Comparison of ENCODE assay signal across 30 cellular contexts in genomic region chr1:54777431-54777830, GRCh38. TPM values are rescaled to one million over a fixed set of nuclear protein-coding genes. Genes with fewer than 3 reads are reported as not detected.
DNase-seq lines count a peak whose midpoint lies in the region; ATAC-seq and TF ChIP-seq lines count a peak whose summit lies in the region.
"Had no signal": no experiment of that assay in that cellular context is flagged by ENCODE, and none has a peak within 500 bp of the region (broad histone marks: within the 10 kb centered on the region; RNA-seq: fewer than 3 reads in every experiment).

No MANE protein-coding gene starts in this region.

- H2AFZ ChIP-seq in osteoblast (ENCODE audit: low read length): no peak overlapping the region
- H2AFZ ChIP-seq: GM23338 had no signal

- H3K9me3 Mint-ChIP-seq in natural killer cell: no peaks in the 10 kb centered on the region
- H3K9me3 Mint-ChIP-seq in natural killer cell treated with Interleukin-12 subunit alpha and Interleukin-12 subunit beta and Interleukin-15 and Interleukin-18, amount 100 ng/mL, for 72 hours: no peaks in the 10 kb centered on the region
- H3K9me3 Mint-ChIP-seq: CD8-positive, alpha-beta T cell; GM23338 had no signal

- peak overlapping the region; percentile 15 to 64 for H3K27ac Mint-ChIP-seq in natural killer cell
- H3K27ac Mint-ChIP-seq in natural killer cell treated with Interleukin-12 subunit alpha and Interleukin-12 subunit beta and Interleukin-15 and Interleukin-18, amount 100 ng/mL, for 72 hours: no peak overlapping the region
- H3K27ac Mint-ChIP-seq: B cell; CD8-positive, alpha-beta T cell; GM23338 had no signal

- no peak overlapping the region for H3K27ac ChIP-seq in osteoblast (ENCODE audit: low read depth, low read length)
- H3K27ac ChIP-seq: C4-2B, RWPE1 had no signal

- no peaks in the 10 kb centered on the region for H3K4me1 ChIP-seq in osteoblast (ENCODE audit: insufficient read depth, low read length)
- H3K4me1 ChIP-seq: HAP-1 had no signal

- intact Hi-C loops in natural killer cell (cut with micrococcal nuclease): no loop called here

- TF ChIP-seq CTCF in natural killer cell (IDR thresholded peaks at IDR 0.05) (no peak), osteoblast (IDR thresholded peaks at IDR 0.05; ENCODE audit: extremely low read depth, low read depth, low read length) (no peak)

- no peaks in the 10 kb centered on the region for H3K36me3 ChIP-seq in osteoblast (ENCODE audit: insufficient read depth, low read length)
- H3K36me3 ChIP-seq: HAP-1 had no signal

- no peaks in the 10 kb centered on the region for H4K20me1 ChIP-seq in osteoblast (ENCODE audit: insufficient read depth, low read length)

- no peaks in the 10 kb centered on the region for H3K27me3 Mint-ChIP-seq in natural killer cell (ENCODE audit: low read depth in 2 of 2)
- H3K27me3 Mint-ChIP-seq in natural killer cell treated with Interleukin-12 subunit alpha and Interleukin-12 subunit beta and Interleukin-15 and Interleukin-18, amount 100 ng/mL, for 72 hours: no peaks in the 10 kb centered on the region

- DNase-seq in natural killer cell: no peak
- DNase-seq in natural killer cell treated with Interleukin-12 subunit alpha and Interleukin-12 subunit beta and Interleukin-15 and Interleukin-18, amount 100 ng/mL, for 72 hours (ENCODE audit: low spot score): no peak
- peak; percentile 36 for DNase-seq in NCI-H69 (lab: John Stamatoyannopoulos, UW)
- peak; percentile 62 for DNase-seq in osteoblast (ENCODE audit: insufficient read length, low spot score, missing footprints)
- no peak for DNase-seq in T1000 (lab: John Stamatoyannopoulos, UW)
- no peak for DNase-seq in MV-4-11 (lab: John Stamatoyannopoulos, UW)
- no peak for DNase-seq in T-helper 9 cell
- DNase-seq: CD8-positive, alpha-beta T cell; DMS 273 treated with DMSO at 0.1 percent for 48 hours; DMS79; EL; GDM1; Karpas-422; NCI-H1105 treated with DMSO at 0.1 percent for 48 hours; NCI-H2029; NCI-H446 treated with DMSO at 0.1 percent for 48 hours; NCI-H526; SIG-M5; SK-N-SH; SW 1271 had no signal

- no peaks in the 10 kb centered on the region for H3K79me2 ChIP-seq in osteoblast (ENCODE audit: insufficient read depth, low read length)

- peaks cover 22 to 24% of the 10 kb centered on the region in 2 donors for H3K4me1 Mint-ChIP-seq in natural killer cell
- peaks cover 0 to 18% of the 10 kb centered on the region in 2 donors for H3K4me1 Mint-ChIP-seq in natural killer cell treated with Interleukin-12 subunit alpha and Interleukin-12 subunit beta and Interleukin-15 and Interleukin-18, amount 100 ng/mL, for 72 hours (ENCODE audit: low read depth in 2 of 2)
- H3K4me1 Mint-ChIP-seq: B cell had no signal

- H3K36me3 Mint-ChIP-seq in natural killer cell: peaks cover 26% of the 10 kb centered on the region
- H3K36me3 Mint-ChIP-seq in natural killer cell treated with Interleukin-12 subunit alpha and Interleukin-12 subunit beta and Interleukin-15 and Interleukin-18, amount 100 ng/mL, for 72 hours: no peaks in the 10 kb centered on the region

- H3K4me3 Mint-ChIP-seq in natural killer cell: no peak overlapping the region
- H3K4me3 Mint-ChIP-seq in natural killer cell treated with Interleukin-12 subunit alpha and Interleukin-12 subunit beta and Interleukin-15 and Interleukin-18, amount 100 ng/mL, for 72 hours: no peak overlapping the region
- H3K4me3 Mint-ChIP-seq: B cell; CD8-positive, alpha-beta T cell; GM23338 had no signal

- ATAC-seq in natural killer cell: no peak
- ATAC-seq in natural killer cell treated with Interleukin-12 subunit alpha and Interleukin-12 subunit beta and Interleukin-15 and Interleukin-18, amount 100 ng/mL, for 72 hours: no peak
- ATAC-seq: CD8-positive, alpha-beta T cell; GM12878; GM23338; HepG2; Panc1 had no signal

- no peak overlapping the region for H3K4me2 ChIP-seq in osteoblast (ENCODE audit: insufficient read depth, low read length)
- H3K4me2 ChIP-seq: GM23338, SK-N-SH had no signal

- no peaks in the 10 kb centered on the region for H3K9me3 ChIP-seq in osteoblast (ENCODE audit: low read depth, low read length)
- H3K9me3 ChIP-seq: HAP-1, SK-N-SH had no signal

- peaks cover 26% of the 10 kb centered on the region for H3K27me3 ChIP-seq in osteoblast (ENCODE audit: insufficient read depth, low read length)

- H3K4me3 ChIP-seq in osteoblast (ENCODE audit: insufficient read depth, low read length): no peak overlapping the region
- H3K4me3 ChIP-seq: GM12878, GM23338, HAP-1 had no signal

RNA-seq across cellular contexts. Expression of gene PARS2, which starts 13.1 kb away (rescaled TPM):
- 1 to 10 TPM in 1 of 3 donors, under 1 TPM in 2; 0.95 to 1.4 (median 0.96) TPM for total RNA-seq in natural killer cell
- total RNA-seq in natural killer cell treated with Interleukin-12 subunit alpha and Interleukin-12 subunit beta and Interleukin-15 and Interleukin-18, amount 100 ng/mL, for 72 hours: 1 to 10 TPM; 4.6 to 4.9 TPM
- total RNA-seq in osteoblast: 6.2 and 7.4 TPM in 2 replicates
- total RNA-seq: CD8-positive, alpha-beta T cell had no signal

RNA-seq across cellular contexts. Expression of gene TTC22, which starts 23.7 kb away (rescaled TPM):
- total RNA-seq in natural killer cell: 10 to 100 TPM; 17.8 to 30.8 (median 26.5) TPM
- 1 to 10 TPM; 1.5 to 2.1 TPM for total RNA-seq in natural killer cell treated with Interleukin-12 subunit alpha and Interleukin-12 subunit beta and Interleukin-15 and Interleukin-18, amount 100 ng/mL, for 72 hours
- not detected in 2 replicates for total RNA-seq in osteoblast
- total RNA-seq: HepG2, HT1080, OCI-LY7 had no signal

Comparison
In these comparisons a context has a peak if more than half of its experiments do, and no peak if none do; other contexts are left out.
1. H3K27ac Mint-ChIP-seq: peak in natural killer cell (2 of 2); none in natural killer cell treated with Interleukin-12 subunit alpha and Interleukin-12 subunit beta and Interleukin-15 and Interleukin-18, amount 100 ng/mL, for 72 hours (0 of 2).
2. RNA of gene TTC22, which starts 23.7 kb away (total RNA-seq): 17.8 to 30.8 TPM in natural killer cell; 1.5 to 2.1 TPM in natural killer cell treated with Interleukin-12 subunit alpha and Interleukin-12 subunit beta and Interleukin-15 and Interleukin-18, amount 100 ng/mL, for 72 hours and not detected in osteoblast; every median in the first group is over 4 times any median in the second.
3. DNase-seq: peak in NCI-H69 (single experiment) and osteoblast (single experiment); none in natural killer cell (single experiment), natural killer cell treated with Interleukin-12 subunit alpha and Interleukin-12 subunit beta and Interleukin-15 and Interleukin-18, amount 100 ng/mL, for 72 hours (single experiment), T1000 (single experiment), MV-4-11 (single experiment) and T-helper 9 cell (single experiment).